ENCODE assay signal across 8 cellular contexts in genomic region chr13:98542568-98543379, GRCh38. TPM values are rescaled to one million over a fixed set of nuclear protein-coding genes. Genes with fewer than 3 reads are reported as not detected.
DNase-seq lines count a peak whose midpoint lies in the region; ATAC-seq, FAIRE-seq and TF ChIP-seq lines count a peak whose summit lies in the region.

No MANE protein-coding gene starts in this region.

- DNase-seq in HepG2 (ENCODE audit: low spot score) = no peak
- DNase-seq in NOMO-1 treated with DMSO at 0.1 percent for 48 hours (lab: John Stamatoyannopoulos, UW; ENCODE audit: unreplicated experiment) = peak; percentile 75
- DNase-seq in Right ventricle myocardium superior = no peak
- no peak for DNase-seq in thoracic aorta (ENCODE audit: low spot score)
- DNase-seq in RPMI8226 = no peak
- DNase-seq in DMS 273 treated with DMSO at 0.1 percent for 48 hours (lab: John Stamatoyannopoulos, UW) = no peak
- DNase-seq in adrenal gland = no peak

- no peak for FAIRE-seq in HepG2 (lab: Jason Lieb, UNC)

- TF ChIP-seq POLR2A in HepG2 (IDR thresholded peaks at IDR 0.05; ENCODE audit: insufficient read depth in 1 of 2, low read depth in 2 of 2, low read length in 2 of 2) = no peak
- no peak for TF ChIP-seq POLR2A in adrenal gland (IDR thresholded peaks at IDR 0.05)

- H4K20me1 ChIP-seq in HepG2 (ENCODE audit: insufficient read depth, low read length) = peaks cover 81% of the 10 kb centered on the region

- TF ChIP-seq EP300 in HepG2 (IDR thresholded peaks at IDR 0.05; ENCODE audit: low read depth in 2 of 2, low read length in 2 of 2) (no peak), HepG2 (CRISPR knock-in tag; IDR thresholded peaks at IDR 0.05; ENCODE audit: borderline replicate concordance) (no peak)

- H3K27ac ChIP-seq in liver (ENCODE audit: low read depth in 1 of 2, low read length in 2 of 2) (peak overlapping the region; percentile 3 to 35), HepG2 (ENCODE audit: extremely low read length, insufficient read depth, low read length) (no peak overlapping the region), thoracic aorta (no peak overlapping the region), adrenal gland (peak overlapping the region in 2 of 5 donors; percentile 8 to 73)

- H3K4me3 ChIP-seq in liver (ENCODE audit: low read depth in 1 of 3, low read length in 3 of 3) (no peak overlapping the region), HepG2 (replicated peaks in 1 of 3; ENCODE audit: insufficient read depth in 1 of 3, low read depth in 2 of 3, low read length in 3 of 3) (no peak overlapping the region), thoracic aorta (peak overlapping the region; percentile 38), adrenal gland (peak overlapping the region in 1 of 4 donors; percentile 4)

- intact Hi-C loops in HepG2 (cut with micrococcal nuclease; ENCODE audit: unreplicated experiment) (loop anchor here (5.0 kb wide), 1 partner anchor 70 kb away; no protein-coding TSS in a partner anchor), Right ventricle myocardium superior (cut with DNase I) (no loop called here), adrenal gland (cut with DNase I) (no loop called here)

- no peaks in the 10 kb centered on the region for H3K9me3 ChIP-seq in liver (ENCODE audit: control insufficient read depth in 4 of 4, low read length in 3 of 4)
- H3K9me3 ChIP-seq in HepG2 (ENCODE audit: low read length) = no peaks in the 10 kb centered on the region
- H3K9me3 ChIP-seq in thoracic aorta = no peaks in the 10 kb centered on the region
- H3K9me3 ChIP-seq in adrenal gland (replicated peaks in 1 of 3) = no peaks in the 10 kb centered on the region

- POLR2A ChIA-PET in HepG2 (lab: Yijun Ruan, JAX) = no interaction called here

- TF ChIP-seq RAD21 in liver (IDR thresholded peaks at IDR 0.05) = no peak
- TF ChIP-seq RAD21 in HepG2 (CRISPR knock-in tag; IDR thresholded peaks at IDR 0.05) = no peak

- H3K36me3 ChIP-seq in liver (ENCODE audit: control insufficient read depth in 4 of 4, insufficient read depth in 3 of 4, low read depth in 1 of 4, low read length in 3 of 4) (no peaks in the 10 kb centered on the region), HepG2 (replicated peaks in 1 of 2; ENCODE audit: control insufficient read depth in 1 of 2, insufficient read depth in 2 of 2, low read length in 2 of 2) (peaks cover 3 to 11% of the 10 kb centered on the region in 2 experiments), thoracic aorta (no peaks in the 10 kb centered on the region), adrenal gland (replicated peaks in 1 of 2) (no peaks in the 10 kb centered on the region)

- no peak overlapping the region for H3K4me2 ChIP-seq in HepG2 (ENCODE audit: low read depth, low read length)

- no peak overlapping the region for H2AFZ ChIP-seq in HepG2 (ENCODE audit: low read length)

- H3K4me1 ChIP-seq in liver (ENCODE audit: control insufficient read depth in 4 of 4, insufficient read depth in 4 of 4, low read length in 3 of 4) = peaks cover 9 to 29% (median 20%) of the 10 kb centered on the region in 4 donors
- peaks cover 79% of the 10 kb centered on the region for H3K4me1 ChIP-seq in HepG2 (ENCODE audit: insufficient read depth, low read length)
- peaks cover 16 to 43% of the 10 kb centered on the region in 2 donors for H3K4me1 ChIP-seq in thoracic aorta (ENCODE audit: control insufficient read depth in 1 of 2, low read depth in 2 of 2)
- peaks cover 0 to 51% of the 10 kb centered on the region in 2 donors for H3K4me1 ChIP-seq in adrenal gland (replicated peaks in 1 of 2)

- peaks cover 94% of the 10 kb centered on the region for H3K79me2 ChIP-seq in HepG2 (ENCODE audit: insufficient read depth, low read length)

- WGBS in liver = 69% methylated on average over 23 of the region's 23 CpGs
- WGBS in HepG2 (ENCODE audit: low lambda C conversion rate) = 90% methylated on average over 21 of the region's 23 CpGs
- 61 to 75% (median 66%) methylated on average over 22 to 23 of the region's 23 CpGs for WGBS in adrenal gland, 4 donors

- H3K27me3 ChIP-seq in liver (ENCODE audit: control insufficient read depth in 4 of 4, insufficient read depth in 4 of 4, low read length in 3 of 4) (no peaks in the 10 kb centered on the region), HepG2 (ENCODE audit: control insufficient read depth in 1 of 2, insufficient read depth in 2 of 2, low read length in 2 of 2) (no peaks in the 10 kb centered on the region), thoracic aorta (replicated peaks; ENCODE audit: insufficient read depth) (no peaks in the 10 kb centered on the region), adrenal gland (no peaks in the 10 kb centered on the region)

- no peak overlapping the region for H3K9ac ChIP-seq in liver (ENCODE audit: low read depth in 1 of 2, low read length in 2 of 2)
- no peak overlapping the region for H3K9ac ChIP-seq in HepG2 (ENCODE audit: insufficient read depth, low read depth, low read length)

- no peak for ATAC-seq in HepG2
- peak; percentile 28 for ATAC-seq in Right ventricle myocardium superior (ENCODE audit: poor library complexity)
- ATAC-seq in thoracic aorta (ENCODE audit: insufficient number of reproducible peaks, low FRiP score, low read depth) = no peak

- in situ Hi-C loops in HepG2 (cut with HindIII; ENCODE audit: extremely low pct_ligation_motif_present, low pct_unique_long_range_greater_than_20kb) = no loop called here

- TF ChIP-seq CTCF in liver (IDR thresholded peaks at IDR 0.05; ENCODE audit: low read depth, low read length, missing input control) (no peak), HepG2 (CRISPR knock-in tag; IDR thresholded peaks at IDR 0.05) (no peak), thoracic aorta (IDR thresholded peaks at IDR 0.05) (no peak), adrenal gland (IDR thresholded peaks at IDR 0.05) (no peak)

- BruUV-seq in HepG2 (replicated peaks; lab: Mats Ljungman, UMichigan) = no TSS peak

- CTCF ChIA-PET in HepG2 (lab: Yijun Ruan, JAX; ENCODE audit: low intra/inter-chr PET ratio, low total read pairs) = no interaction called here

TF ChIP-seq in liver, 16 proteins besides CTCF, POLR2A, EP300 and RAD21 (continues in another document):
- TF ChIP-seq FOXA1 (IDR thresholded peaks at IDR 0.05) = no peak
- TF ChIP-seq FOXA2 (IDR thresholded peaks at IDR 0.05) = no peak
- no peak for TF ChIP-seq JUND (IDR thresholded peaks at IDR 0.05)
- no peak for TF ChIP-seq NR2F2 (IDR thresholded peaks at IDR 0.05)

TF ChIP-seq in HepG2, 621 proteins besides CTCF, POLR2A, EP300 and RAD21 (continues in another document):
- TF ChIP-seq ZNF598 (CRISPR knock-in tag; IDR thresholded peaks at IDR 0.05; ENCODE audit: borderline replicate concordance) (no peak), TEAD3 (CRISPR knock-in tag; optimal IDR thresholded peaks at IDR 0.05; ENCODE audit: borderline replicate concordance) (no peak), ZSCAN30 (CRISPR knock-in tag; IDR thresholded peaks at IDR 0.05) (no peak), ZBTB42 (CRISPR knock-in tag; IDR thresholded peaks at IDR 0.05) (no peak), ZNF101 (CRISPR knock-in tag; IDR thresholded peaks at IDR 0.05; ENCODE audit: borderline replicate concordance, low read depth) (no peak), FIP1L1 (IDR thresholded peaks at IDR 0.05; ENCODE audit: borderline replicate concordance, insufficient read depth, low read depth, low read length) (no peak), PHF20 (CRISPR knock-in tag; IDR thresholded peaks at IDR 0.05) (no peak), ZNF17 (CRISPR knock-in tag; IDR thresholded peaks at IDR 0.05) (no peak), ZNF644 (CRISPR knock-in tag; IDR thresholded peaks at IDR 0.05; ENCODE audit: low read depth) (no peak), ZNF230 (CRISPR knock-in tag; IDR thresholded peaks at IDR 0.05) (no peak), NFIB (CRISPR knock-in tag; IDR thresholded peaks at IDR 0.05; ENCODE audit: borderline replicate concordance) (no peak), TBL1XR1 (IDR thresholded peaks at IDR 0.05; ENCODE audit: borderline replicate concordance, low read length, partially characterized antibody) (no peak), ZNF562 (CRISPR knock-in tag; IDR thresholded peaks at IDR 0.05; ENCODE audit: borderline replicate concordance) (no peak)

RNA-seq across cellular contexts. Expression of gene STK24, which starts 34.1 kb away (rescaled TPM):
- total RNA-seq in liver (10 to 100 TPM; 16.3 to 43.3 TPM), HepG2 (2016; rRNA removed; fragmentation: Illumina TruSeq; extraction: Trizol) (73.0 and 78.3 TPM in 2 replicates), Right ventricle myocardium superior (56.1 TPM), thoracic aorta (10 to 100 TPM; 50.8 to 80.3 TPM), adrenal gland (10 to 100 TPM; 35.9 to 72.2 (median 58.7) TPM)
- polyA plus RNA-seq in liver (10 to 100 TPM in 1 of 2 donors, 1 to 10 TPM in 1; 6.4 to 13.4 TPM), HepG2 (2011; rRNA removed) (43.3 and 51.3 TPM in 2 replicates), adrenal gland (10 to 100 TPM; 17.7 to 69.6 (median 26.3) TPM)
- 61.3 and 71.1 TPM in 2 replicates for total RNA-seq in HepG2 (2016; cell fraction: cytosol; rRNA removed; fragmentation: Illumina TruSeq; extraction: Trizol; ENCODE audit: low read depth)
- total RNA-seq in HepG2 (2016; cell fraction: insoluble cytoplasmic fraction; rRNA removed; fragmentation: Illumina TruSeq; extraction: Trizol) = 63.6 and 74.1 TPM in 2 replicates
- total RNA-seq in HepG2 (2016; cell fraction: membrane; rRNA removed; fragmentation: Illumina TruSeq; extraction: Trizol) = 126 and 128 TPM in 2 replicates
- 40.9 and 49.2 TPM in 2 replicates for total RNA-seq in HepG2 (2016; cell fraction: nucleus; rRNA removed; fragmentation: Illumina TruSeq; extraction: Trizol)
- 44.0 and 59.6 TPM in 2 replicates for polyA plus RNA-seq in HepG2 (2011; cell fraction: cytosol; rRNA removed)
- 38.4 and 41.3 TPM in 2 replicates for polyA plus RNA-seq in HepG2 (2011; cell fraction: nucleus; rRNA removed)
- polyA plus RNA-seq in HepG2 (2012) = 102 and 104 TPM in 2 replicates
- polyA plus RNA-seq in HepG2 (2016; cell fraction: cytosol; fragmentation: Illumina TruSeq; extraction: Trizol; ENCODE audit: low read depth) = 66.6 and 74.8 TPM in 2 replicates
- 104 and 126 TPM in 2 replicates for polyA plus RNA-seq in HepG2 (2016; cell fraction: insoluble cytoplasmic fraction; fragmentation: Illumina TruSeq; extraction: Trizol; ENCODE audit: low read depth)
- 140 and 148 TPM in 2 replicates for polyA plus RNA-seq in HepG2 (2016; cell fraction: membrane; fragmentation: Illumina TruSeq; extraction: Trizol; ENCODE audit: low read depth)
- 70.2 and 70.8 TPM in 2 replicates for polyA plus RNA-seq in HepG2 (2016; cell fraction: nucleus; fragmentation: Illumina TruSeq; extraction: Trizol; ENCODE audit: insufficient read depth, low read depth)
- 20.7 and 22.8 TPM in 2 replicates for polyA minus RNA-seq in HepG2 (2011; rRNA and poly(A)+ RNA removed; ENCODE audit: low replicate concordance)
- 32.6 and 40.5 TPM in 2 replicates for polyA minus RNA-seq in HepG2 (2011; cell fraction: cytosol; rRNA and poly(A)+ RNA removed)
- polyA minus RNA-seq in HepG2 (2011; cell fraction: nucleus; rRNA and poly(A)+ RNA removed) = 44.5 and 46.1 TPM in 2 replicates

Comparison
In these comparisons a context has a peak if more than half of its experiments do, and no peak if none do; other contexts are left out.
1. H3K27ac ChIP-seq: peak in liver (2 of 2); none in HepG2 (single experiment) and thoracic aorta (0 of 2).